10 cellular contexts compared by ENCODE assay signal in the genomic region with DNA sequence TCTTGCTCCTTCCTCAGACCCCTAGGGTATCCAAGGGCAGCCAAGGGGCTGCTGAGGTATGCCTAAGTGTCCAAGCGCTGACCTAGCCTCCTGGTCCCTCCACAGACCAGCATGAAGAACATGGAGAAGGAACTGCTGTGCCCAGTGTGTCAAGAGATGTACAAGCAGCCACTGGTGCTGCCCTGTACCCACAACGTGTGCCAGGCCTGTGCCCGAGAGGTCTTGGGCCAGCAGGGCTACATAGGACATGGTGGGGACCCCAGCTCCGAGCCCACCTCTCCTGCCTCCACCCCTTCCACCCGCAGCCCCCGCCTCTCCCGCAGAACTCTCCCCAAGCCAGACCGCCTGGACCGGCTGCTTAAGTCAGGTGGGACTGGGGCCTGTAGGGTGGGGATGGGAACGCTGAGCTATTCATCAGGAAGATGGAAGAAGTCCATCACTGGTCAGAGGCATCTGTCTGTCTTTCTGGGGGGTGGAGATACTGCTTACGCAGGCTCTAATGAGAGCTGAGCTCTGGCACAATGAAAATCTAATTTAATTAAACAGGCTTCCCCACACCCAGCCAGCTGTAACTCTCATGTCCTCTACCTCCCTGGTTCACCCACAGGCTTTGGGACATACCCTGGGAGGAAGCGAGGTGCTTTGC. TPM values are rescaled to one million over a fixed set of nuclear protein-coding genes. Genes with fewer than 3 reads are reported as not detected.
DNase-seq lines count a peak whose midpoint lies in the region; ATAC-seq and TF ChIP-seq lines count a peak whose summit lies in the region.
"Had no signal": no experiment of that assay in that cellular context is flagged by ENCODE, and none has a peak within 500 bp of the region (broad histone marks: within the 10 kb centered on the region; RNA-seq: fewer than 3 reads in every experiment).

No MANE protein-coding gene starts in this region.

- TF ChIP-seq CTCF in upper lobe of left lung (IDR thresholded peaks at IDR 0.05): no peak
- no peak for TF ChIP-seq CTCF in tibial nerve (IDR thresholded peaks at IDR 0.05)

- no peak overlapping the region for H3K27ac Mint-ChIP-seq in activated naive CD4-positive, alpha-beta T cell treated with anti-CD3 and anti-CD28 coated beads for 36 hours
- H3K27ac Mint-ChIP-seq in activated CD8-positive, alpha-beta memory T cell treated with anti-CD3 and anti-CD28 coated beads, Interleukin-2, amount 10 ng/mL, durations not matched to agents 7 days and 5 days: peak overlapping the region; percentile 66

- H3K9me3 ChIP-seq in upper lobe of left lung: no peaks in the 10 kb centered on the region
- H3K9me3 ChIP-seq in tibial nerve: no peaks in the 10 kb centered on the region

- H3K27ac ChIP-seq in upper lobe of left lung: no peak overlapping the region
- H3K27ac ChIP-seq in tibial nerve: peak overlapping the region in 2 of 4 donors; percentile 93 to 97

- intact Hi-C loops in activated naive CD4-positive, alpha-beta T cell treated with anti-CD3 and anti-CD28 coated beads for 36 hours (cut with micrococcal nuclease): no loop called here

- peaks cover 43% of the 10 kb centered on the region for H3K4me1 Mint-ChIP-seq in activated naive CD4-positive, alpha-beta T cell treated with anti-CD3 and anti-CD28 coated beads for 36 hours (ENCODE audit: low read depth)
- peaks cover 48% of the 10 kb centered on the region for H3K4me1 Mint-ChIP-seq in activated CD8-positive, alpha-beta memory T cell treated with anti-CD3 and anti-CD28 coated beads, Interleukin-2, amount 10 ng/mL, durations not matched to agents 7 days and 5 days

- ATAC-seq in activated CD8-positive, alpha-beta memory T cell treated with anti-CD3 and anti-CD28 coated beads, Interleukin-2, amount 10 ng/mL, durations not matched to agents 7 days and 5 days: no peak
- ATAC-seq in upper lobe of left lung (ENCODE audit: low FRiP score in 2 of 2) (no peak), HG02610 (IDR thresholded peaks at IDR 0.05; ENCODE audit: unreplicated experiment) (no peak)

- 92 to 95% methylated on average over 2 to 12 of the region's 12 CpGs for WGBS in upper lobe of left lung, 2 donors
- WGBS in tibial nerve, 2 donors: 81 to 86% methylated on average over 12 of the region's 12 CpGs

- DNase-seq in activated naive CD4-positive, alpha-beta T cell treated with anti-CD3 and anti-CD28 coated beads for 36 hours: no peak
- DNase-seq in activated naive CD4-positive, alpha-beta T cell treated with anti-CD3 and anti-CD28 coated beads, Interleukin-2, amount 50 U/mL, for 16 hours: no peak
- peak; percentile 41 for DNase-seq in activated CD8-positive, alpha-beta memory T cell treated with anti-CD3 and anti-CD28 coated beads, Interleukin-2, amount 10 ng/mL, durations not matched to agents 7 days and 5 days
- DNase-seq in iPS-NIHi7 (ENCODE audit: extremely low spot score) (peak; percentile 4), upper lobe of left lung (peak; percentile 21 to 32), tibial nerve (ENCODE audit: low spot score in 2 of 2) (no peak), NCI-H748 treated with DMSO at 0.1 percent for 48 hours (lab: John Stamatoyannopoulos, UW) (no peak)
- DNase-seq: activated CD4-positive, alpha-beta T cell treated with anti-CD3 and anti-CD28 coated beads, Interleukin-2, amount 50 U/mL, for 4 hours; NCI-H524 treated with DMSO at 0.1 percent for 48 hours had no signal

- no peak overlapping the region for H3K4me3 ChIP-seq in upper lobe of left lung
- H3K4me3 ChIP-seq in tibial nerve: peak overlapping the region in 1 of 4 donors; percentile 75

- CTCF ChIA-PET in activated naive CD4-positive, alpha-beta T cell treated with anti-CD3 and anti-CD28 coated beads for 36 hours (lab: Charles Lee): interaction anchor here (0.6 to 12.0 kb wide), 17 partner anchors 10 to 429 kb away, joined by 3 to 234 read pairs (median 3); no protein-coding TSS in a partner anchor
- CTCF ChIA-PET in activated CD8-positive, alpha-beta memory T cell treated with anti-CD3 and anti-CD28 coated beads, Interleukin-2, amount 10 ng/mL, durations not matched to agents 7 days and 5 days (lab: Charles Lee): interaction anchor here (0.7 to 13.0 kb wide), 13 partner anchors 9 to 114 kb away, joined by 3 to 295 read pairs (median 8); a partner anchor contains a TSS

- TF ChIP-seq POLR2A in upper lobe of left lung (IDR thresholded peaks at IDR 0.05) (no peak), tibial nerve (IDR thresholded peaks at IDR 0.05) (no peak)

- peak overlapping the region; percentile 93 for H3K4me3 Mint-ChIP-seq in activated naive CD4-positive, alpha-beta T cell treated with anti-CD3 and anti-CD28 coated beads for 36 hours
- peak overlapping the region; percentile 82 for H3K4me3 Mint-ChIP-seq in activated CD8-positive, alpha-beta memory T cell treated with anti-CD3 and anti-CD28 coated beads, Interleukin-2, amount 10 ng/mL, durations not matched to agents 7 days and 5 days

- H3K27me3 ChIP-seq in upper lobe of left lung (peaks cover 0 to 7% (median 3%) of the 10 kb centered on the region in 4 donors), tibial nerve (peaks cover 0 to 13% of the 10 kb centered on the region in 2 donors)

- H3K27me3 Mint-ChIP-seq in activated naive CD4-positive, alpha-beta T cell treated with anti-CD3 and anti-CD28 coated beads for 36 hours (ENCODE audit: low read depth): no peaks in the 10 kb centered on the region
- H3K27me3 Mint-ChIP-seq in activated CD8-positive, alpha-beta memory T cell treated with anti-CD3 and anti-CD28 coated beads, Interleukin-2, amount 10 ng/mL, durations not matched to agents 7 days and 5 days: no peaks in the 10 kb centered on the region

- peaks cover 11% of the 10 kb centered on the region for H3K36me3 Mint-ChIP-seq in activated naive CD4-positive, alpha-beta T cell treated with anti-CD3 and anti-CD28 coated beads for 36 hours (ENCODE audit: low read depth)
- peaks cover 13% of the 10 kb centered on the region for H3K36me3 Mint-ChIP-seq in activated CD8-positive, alpha-beta memory T cell treated with anti-CD3 and anti-CD28 coated beads, Interleukin-2, amount 10 ng/mL, durations not matched to agents 7 days and 5 days

- H3K4me1 ChIP-seq in upper lobe of left lung (peaks cover 30 to 53% (median 41%) of the 10 kb centered on the region in 4 donors), tibial nerve (peaks cover 0 to 74% (median 30%) of the 10 kb centered on the region in 4 donors)

- H3K36me3 ChIP-seq in upper lobe of left lung: peaks cover 0 to 7% (median 0%) of the 10 kb centered on the region in 4 donors
- peaks cover 0 to 13% (median 0%) of the 10 kb centered on the region in 3 donors for H3K36me3 ChIP-seq in tibial nerve

- TF ChIP-seq EP300 in upper lobe of left lung (IDR thresholded peaks at IDR 0.05): no peak
- no peak for TF ChIP-seq EP300 in tibial nerve (IDR thresholded peaks at IDR 0.05)

- no peaks in the 10 kb centered on the region for H3K9me3 Mint-ChIP-seq in activated naive CD4-positive, alpha-beta T cell treated with anti-CD3 and anti-CD28 coated beads for 36 hours
- no peaks in the 10 kb centered on the region for H3K9me3 Mint-ChIP-seq in activated CD8-positive, alpha-beta memory T cell treated with anti-CD3 and anti-CD28 coated beads, Interleukin-2, amount 10 ng/mL, durations not matched to agents 7 days and 5 days (ENCODE audit: low read depth)

RNA-seq across cellular contexts. Expression of a gene that starts 1.8 kb away (rescaled TPM):
- 1 to 10 TPM; 3.2 to 3.6 TPM for total RNA-seq in activated naive CD4-positive, alpha-beta T cell treated with anti-CD3 and anti-CD28 coated beads for 36 hours
- total RNA-seq in activated CD8-positive, alpha-beta memory T cell treated with anti-CD3 and anti-CD28 coated beads, Interleukin-2, amount 10 ng/mL, durations not matched to agents 7 days and 5 days: 10 to 100 TPM; 11.2 to 16.1 TPM
- total RNA-seq in upper lobe of left lung: under 1 TPM in 3 of 6 donors, not detected in 3; 0.30 to 0.64 (median 0.57) TPM
- 10 to 100 TPM in 2 of 4 donors, 1 to 10 TPM in 2; 6.0 to 20.4 (median 12.7) TPM for total RNA-seq in tibial nerve

RNA-seq across cellular contexts. Expression of a gene that starts 2.3 kb away (rescaled TPM):
- 100 to 1,000 TPM; 129 to 137 TPM for total RNA-seq in activated naive CD4-positive, alpha-beta T cell treated with anti-CD3 and anti-CD28 coated beads for 36 hours
- 100 to 1,000 TPM; 166 to 177 TPM for total RNA-seq in activated CD8-positive, alpha-beta memory T cell treated with anti-CD3 and anti-CD28 coated beads, Interleukin-2, amount 10 ng/mL, durations not matched to agents 7 days and 5 days
- total RNA-seq in upper lobe of left lung (100 to 1,000 TPM in 4 of 6 donors, 10 to 100 TPM in 2; 47.1 to 166 (median 131) TPM), tibial nerve (100 to 1,000 TPM; 102 to 167 (median 146) TPM)

RNA-seq across cellular contexts. Expression of a gene that starts 32.3 kb away (rescaled TPM):
- 10 to 100 TPM; 15.4 to 15.7 TPM for total RNA-seq in activated naive CD4-positive, alpha-beta T cell treated with anti-CD3 and anti-CD28 coated beads for 36 hours
- 10 to 100 TPM; 14.3 to 23.5 TPM for total RNA-seq in activated CD8-positive, alpha-beta memory T cell treated with anti-CD3 and anti-CD28 coated beads, Interleukin-2, amount 10 ng/mL, durations not matched to agents 7 days and 5 days
- total RNA-seq in upper lobe of left lung: 10 to 100 TPM; 18.3 to 97.4 (median 27.6) TPM
- total RNA-seq in tibial nerve: 100 to 1,000 TPM in 1 of 4 donors, 10 to 100 TPM in 3; 33.9 to 119 (median 52.6) TPM

RNA-seq across cellular contexts. Expression of a gene that starts 33.1 kb away (rescaled TPM):
- total RNA-seq in activated naive CD4-positive, alpha-beta T cell treated with anti-CD3 and anti-CD28 coated beads for 36 hours: 10 to 100 TPM; 46.8 to 47.4 TPM
- total RNA-seq in activated CD8-positive, alpha-beta memory T cell treated with anti-CD3 and anti-CD28 coated beads, Interleukin-2, amount 10 ng/mL, durations not matched to agents 7 days and 5 days: 10 to 100 TPM; 39.0 to 48.6 TPM
- total RNA-seq in upper lobe of left lung (10 to 100 TPM; 23.0 to 68.4 (median 37.4) TPM), tibial nerve (10 to 100 TPM; 30.1 to 50.7 (median 35.3) TPM)

RNA-seq across cellular contexts. Expression of a gene that starts 35.1 kb away (rescaled TPM):
- total RNA-seq in activated naive CD4-positive, alpha-beta T cell treated with anti-CD3 and anti-CD28 coated beads for 36 hours: 10 to 100 TPM; 31.4 to 35.5 TPM
- total RNA-seq in activated CD8-positive, alpha-beta memory T cell treated with anti-CD3 and anti-CD28 coated beads, Interleukin-2, amount 10 ng/mL, durations not matched to agents 7 days and 5 days: 10 to 100 TPM; 54.2 to 57.0 TPM
- 100 to 1,000 TPM in 2 of 6 donors, 10 to 100 TPM in 3, not detected in 1; 25.1 to 112 (median 67.5) TPM for total RNA-seq in upper lobe of left lung
- 100 to 1,000 TPM in 2 of 4 donors, 10 to 100 TPM in 2; 74.7 to 115 (median 95.6) TPM for total RNA-seq in tibial nerve

Comparison
In these comparisons a context has a peak if more than half of its experiments do, and no peak if none do; other contexts are left out.
1. DNase-seq: peak in activated CD8-positive, alpha-beta memory T cell treated with anti-CD3 and anti-CD28 coated beads, Interleukin-2, amount 10 ng/mL, durations not matched to agents 7 days and 5 days (single experiment), iPS-NIHi7 (single experiment) and upper lobe of left lung (2 of 2); none in activated naive CD4-positive, alpha-beta T cell treated with anti-CD3 and anti-CD28 coated beads for 36 hours (single experiment), activated naive CD4-positive, alpha-beta T cell treated with anti-CD3 and anti-CD28 coated beads, Interleukin-2, amount 50 U/mL, for 16 hours (single experiment), tibial nerve (0 of 2) and NCI-H748 treated with DMSO at 0.1 percent for 48 hours (single experiment).